8 cellular contexts compared by ENCODE assay signal in the genomic region with DNA sequence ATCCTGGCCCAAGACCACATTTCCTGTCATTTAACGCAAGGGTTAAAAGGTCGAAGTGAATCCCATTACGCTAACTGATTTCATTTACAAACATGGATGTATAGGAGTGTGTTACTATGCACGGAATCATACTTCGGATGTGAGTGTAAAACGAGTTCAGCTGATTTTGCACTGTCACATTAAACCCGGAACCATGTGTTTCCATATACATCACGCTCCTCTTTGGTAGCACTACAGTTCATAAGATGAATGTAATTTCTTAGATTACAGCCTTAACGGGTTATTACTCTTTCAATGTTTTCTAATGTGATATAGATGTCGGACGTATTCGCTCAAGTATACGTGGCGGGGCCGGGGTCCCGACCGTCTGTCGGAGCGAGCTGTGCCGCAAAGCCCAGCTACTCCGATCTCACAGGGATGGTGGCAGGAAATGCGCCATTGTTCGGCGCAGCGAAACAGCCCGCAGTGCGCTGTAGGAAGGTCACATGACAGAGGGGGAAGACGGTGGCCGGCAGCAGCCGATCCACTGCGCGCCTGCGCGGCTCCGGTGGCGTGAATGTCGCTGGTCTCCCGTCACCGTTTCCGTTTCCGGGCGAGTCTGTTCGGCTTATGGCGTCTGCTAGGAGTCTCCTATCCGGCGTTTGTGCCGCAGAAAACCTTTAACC.
A peak's percentile ranks its signal among the peaks of the same experiment; 100 is the strongest.
DNase-seq lines count a peak whose midpoint lies in the region; ATAC-seq and TF ChIP-seq lines count a peak whose summit lies in the region.

No MANE protein-coding gene starts in this region.

- H3K27ac Mint-ChIP-seq in natural killer cell treated with Interleukin-12 subunit alpha and Interleukin-12 subunit beta and Interleukin-15 and Interleukin-18, amount 100 ng/mL, for 72 hours: peak overlapping the region; percentile 54 to 55
- peak overlapping the region; percentile 78 for H3K27ac Mint-ChIP-seq in stimulated activated memory B cell treated with anti-CD40 and anti-IgM and Interleukin-4, amounts not matched to agents 10 μg/mL and 1 μg/mL and 100 μg/mL, for 72 hours

- peak; percentile 62 to 90 for ATAC-seq in natural killer cell treated with Interleukin-12 subunit alpha and Interleukin-12 subunit beta and Interleukin-15 and Interleukin-18, amount 100 ng/mL, for 72 hours
- peak; percentile 69 for ATAC-seq in stimulated activated memory B cell treated with anti-CD40 and anti-IgM and Interleukin-4, amounts not matched to agents 10 μg/mL and 1 μg/mL and 100 μg/mL, for 72 hours

- H3K36me3 Mint-ChIP-seq in natural killer cell treated with Interleukin-12 subunit alpha and Interleukin-12 subunit beta and Interleukin-15 and Interleukin-18, amount 100 ng/mL, for 72 hours: peaks cover 24% of the 10 kb centered on the region
- H3K36me3 Mint-ChIP-seq in stimulated activated memory B cell treated with anti-CD40 and anti-IgM and Interleukin-4, amounts not matched to agents 10 μg/mL and 1 μg/mL and 100 μg/mL, for 72 hours: no peaks in the 10 kb centered on the region

- peak overlapping the region; percentile 54 for H3K4me3 ChIP-seq in fibroblast of villous mesenchyme (ENCODE audit: low read depth, low read length)

- no peak for TF ChIP-seq CTCF in fibroblast of villous mesenchyme (IDR thresholded peaks at IDR 0.05; ENCODE audit: insufficient read depth, low read depth, low read length)

- no peaks in the 10 kb centered on the region for H3K27me3 Mint-ChIP-seq in natural killer cell treated with Interleukin-12 subunit alpha and Interleukin-12 subunit beta and Interleukin-15 and Interleukin-18, amount 100 ng/mL, for 72 hours
- H3K27me3 Mint-ChIP-seq in stimulated activated memory B cell treated with anti-CD40 and anti-IgM and Interleukin-4, amounts not matched to agents 10 μg/mL and 1 μg/mL and 100 μg/mL, for 72 hours: peaks cover 8% of the 10 kb centered on the region

- peak overlapping the region; percentile 60 for H3K4me3 Mint-ChIP-seq in natural killer cell treated with Interleukin-12 subunit alpha and Interleukin-12 subunit beta and Interleukin-15 and Interleukin-18, amount 100 ng/mL, for 72 hours
- H3K4me3 Mint-ChIP-seq in stimulated activated memory B cell treated with anti-CD40 and anti-IgM and Interleukin-4, amounts not matched to agents 10 μg/mL and 1 μg/mL and 100 μg/mL, for 72 hours: peak overlapping the region; percentile 82

- H3K4me1 Mint-ChIP-seq in natural killer cell treated with Interleukin-12 subunit alpha and Interleukin-12 subunit beta and Interleukin-15 and Interleukin-18, amount 100 ng/mL, for 72 hours (ENCODE audit: low read depth in 2 of 2): peaks cover 0 to 2% of the 10 kb centered on the region in 2 donors
- H3K4me1 Mint-ChIP-seq in stimulated activated memory B cell treated with anti-CD40 and anti-IgM and Interleukin-4, amounts not matched to agents 10 μg/mL and 1 μg/mL and 100 μg/mL, for 72 hours: no peaks in the 10 kb centered on the region

- DNase-seq in DMS 273 (lab: John Stamatoyannopoulos, UW; ENCODE audit: unreplicated experiment) (peak; percentile 93), NCI-H69 (lab: John Stamatoyannopoulos, UW) (peak; percentile 60), activated gamma-delta T cell (lab: John Stamatoyannopoulos, UW) (peak; percentile 41), fibroblast of villous mesenchyme (ENCODE audit: low read depth) (peak; percentile 48), NCI-H1417 (lab: John Stamatoyannopoulos, UW) (no peak), cerebellar nuclear complex (lab: John Stamatoyannopoulos, UW) (no peak)
- peak; percentile 76 for DNase-seq in natural killer cell treated with Interleukin-12 subunit alpha and Interleukin-12 subunit beta and Interleukin-15 and Interleukin-18, amount 100 ng/mL, for 72 hours (ENCODE audit: low spot score)

- H3K9me3 Mint-ChIP-seq in natural killer cell treated with Interleukin-12 subunit alpha and Interleukin-12 subunit beta and Interleukin-15 and Interleukin-18, amount 100 ng/mL, for 72 hours: peaks cover 14% of the 10 kb centered on the region
- H3K9me3 Mint-ChIP-seq in stimulated activated memory B cell treated with anti-CD40 and anti-IgM and Interleukin-4, amounts not matched to agents 10 μg/mL and 1 μg/mL and 100 μg/mL, for 72 hours: peaks cover 10% of the 10 kb centered on the region

Comparison
In these comparisons a context has a peak if more than half of its experiments do, and no peak if none do; other contexts are left out.
1. DNase-seq: peak in DMS 273 (single experiment), NCI-H69 (single experiment), activated gamma-delta T cell (single experiment), fibroblast of villous mesenchyme (single experiment) and natural killer cell treated with Interleukin-12 subunit alpha and Interleukin-12 subunit beta and Interleukin-15 and Interleukin-18, amount 100 ng/mL, for 72 hours (single experiment); none in NCI-H1417 (0 of 3) and cerebellar nuclear complex (0 of 2).